In the genomic region with DNA sequence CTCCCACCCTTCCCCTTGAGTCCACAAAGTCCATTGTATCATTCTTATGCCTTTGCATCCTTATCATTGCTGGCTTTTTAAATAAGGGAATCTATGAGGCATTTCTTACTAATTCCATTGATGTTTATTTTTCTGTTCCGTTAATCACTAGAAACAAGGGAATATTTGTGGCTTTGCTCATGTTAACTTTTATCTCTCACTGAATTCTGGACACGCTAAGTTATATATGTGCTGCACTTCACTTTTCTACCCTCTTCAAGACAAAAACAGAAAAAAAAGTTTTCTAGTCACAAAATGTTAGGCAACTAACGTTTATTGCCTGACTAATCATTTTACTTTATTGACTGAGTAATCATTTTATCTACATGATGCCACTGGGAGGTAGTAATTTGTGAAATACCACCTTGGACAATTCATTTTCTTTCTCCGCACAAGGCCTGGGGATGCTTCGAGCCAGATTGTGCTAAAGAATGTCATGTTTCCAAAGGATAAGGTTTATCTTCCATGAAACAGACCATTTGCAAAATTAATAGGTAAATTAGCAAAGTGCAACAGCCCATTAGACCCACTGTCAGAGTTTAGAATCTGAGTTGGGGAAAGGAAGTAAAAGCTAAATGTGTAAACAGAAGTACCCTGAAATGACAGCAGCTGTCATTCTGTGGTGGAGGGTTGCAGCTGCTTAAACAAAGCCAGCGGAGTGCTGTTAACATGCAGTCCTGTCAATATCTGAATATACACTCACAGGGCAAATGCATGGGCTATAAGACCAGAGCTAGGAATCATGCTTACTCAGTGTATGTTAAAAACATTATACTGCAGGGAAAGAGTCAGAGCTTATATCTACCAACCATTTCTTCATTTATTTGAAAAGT, we compare ENCODE assay signal across 22 cellular contexts.
DNase-seq lines count a peak whose midpoint lies in the region; ATAC-seq lines count a peak whose summit lies in the region.
"Had no signal": no experiment of that assay in that cellular context is flagged by ENCODE, and none has a peak within 500 bp of the region (broad histone marks: within the 10 kb centered on the region; RNA-seq: fewer than 3 reads in every experiment).

No MANE protein-coding gene starts in this region.

- H2BK5ac ChIP-seq in mesenchymal stem cell (ENCODE audit: low read depth, low read length, poor library complexity, severe bottlenecking), result no peak overlapping the region

- H2BK120ac ChIP-seq in mesenchymal stem cell (ENCODE audit: low read depth, low read length), result no peak overlapping the region

- no peak overlapping the region for H2AFZ ChIP-seq in mesenchymal stem cell (ENCODE audit: low read depth, low read length)

- no peak overlapping the region for H4K8ac ChIP-seq in mesenchymal stem cell (ENCODE audit: low read length)

- H3K36me3 ChIP-seq in mesenchymal stem cell (ENCODE audit: control insufficient read depth in 1 of 2, insufficient read depth in 2 of 2, low read depth in 1 of 2, low read length in 2 of 2), result no peaks in the 10 kb centered on the region
- H3K36me3 ChIP-seq: uterus had no signal

- peak; percentile 3 for DNase-seq in EL
- DNase-seq in NCI-H1694 (lab: John Stamatoyannopoulos, UW), result peak; percentile 8
- DNase-seq in NCI-H748 treated with DMSO at 0.1 percent for 48 hours (lab: John Stamatoyannopoulos, UW), result peak; percentile 84
- DNase-seq in mesenchymal stem cell, result peak; percentile 30
- DNase-seq in DMS79 (lab: John Stamatoyannopoulos, UW), result no peak
- DNase-seq in HCEC 1CT, result no peak
- DNase-seq in stimulated activated naive CD8-positive, alpha-beta T cell treated with anti-CD3 and anti-CD28 coated beads, Interleukin-15, amount 100 ng/mL, for 72 hours, result no peak
- DNase-seq: activated CD4-positive, alpha-beta T cell treated with anti-CD3 and anti-CD28 coated beads, Interleukin-2, amount 50 U/mL, for 48 hours; activated naive CD4-positive, alpha-beta T cell treated with Interleukin-2 at 50 U/mL for 16 hours; Caco-2; endodermal cell; hypothalamus; kidney; NCI-H2227 treated with DMSO at 0.1 percent for 48 hours; posterior cingulate gyrus; stimulated activated CD4-positive, alpha-beta T cell treated with anti-CD3 and anti-CD28 coated beads, Interleukin-4, amount 100 ng/mL, for 24 hours; T-cell; uterus had no signal

- H3K27ac ChIP-seq in mesenchymal stem cell (ENCODE audit: low read length, poor library complexity, severe bottlenecking), result peak overlapping the region; percentile 62
- H3K27ac ChIP-seq: uterus had no signal

- no peak overlapping the region for H3K4me2 ChIP-seq in mesenchymal stem cell (ENCODE audit: low read length, poor library complexity, severe bottlenecking)
- H3K4me2 ChIP-seq: smooth muscle cell had no signal

- H3K79me1 ChIP-seq in mesenchymal stem cell (replicated peaks; ENCODE audit: low read length, poor library complexity, severe bottlenecking), result no peaks in the 10 kb centered on the region

- peaks cover 9 to 42% of the 10 kb centered on the region in 2 donors for H3K9me3 Mint-ChIP-seq in stimulated activated naive CD8-positive, alpha-beta T cell treated with anti-CD3 and anti-CD28 coated beads, Interleukin-15, amount 100 ng/mL, for 72 hours
- H3K9me3 Mint-ChIP-seq: endodermal cell had no signal

- H3K4ac ChIP-seq in mesenchymal stem cell (ENCODE audit: low read depth in 1 of 2, low read length in 2 of 2), result no peak overlapping the region

- no peak overlapping the region for H2AK5ac ChIP-seq in mesenchymal stem cell (ENCODE audit: low read length, severe bottlenecking)

- no peak overlapping the region for H3K27ac Mint-ChIP-seq in stimulated activated naive CD8-positive, alpha-beta T cell treated with anti-CD3 and anti-CD28 coated beads, Interleukin-15, amount 100 ng/mL, for 72 hours
- H3K27ac Mint-ChIP-seq: endodermal cell; memory B cell; natural killer cell treated with Interleukin-12 subunit alpha and Interleukin-12 subunit beta and Interleukin-15 and Interleukin-18, amount 100 ng/mL, for 72 hours; T-cell had no signal

- WGBS in mesenchymal stem cell, result 68% methylated on average over 3 of the region's 6 CpGs

- H3K4me1 ChIP-seq in mesenchymal stem cell (ENCODE audit: control insufficient read depth, insufficient read depth, low read depth, low read length), result no peaks in the 10 kb centered on the region
- H3K4me1 ChIP-seq: Caco-2, uterus had no signal

- no peak overlapping the region for H3K4me3 ChIP-seq in mesenchymal stem cell (ENCODE audit: insufficient read depth in 1 of 2, low read depth in 1 of 2, low read length in 2 of 2)
- H3K4me3 ChIP-seq: smooth muscle cell, uterus had no signal

- ATAC-seq in stimulated activated naive CD8-positive, alpha-beta T cell treated with anti-CD3 and anti-CD28 coated beads, Interleukin-15, amount 100 ng/mL, for 72 hours, result no peak
- ATAC-seq: natural killer cell treated with Interleukin-12 subunit alpha and Interleukin-12 subunit beta and Interleukin-15 and Interleukin-18, amount 100 ng/mL, for 72 hours; Right ventricle myocardium inferior; T-cell had no signal

- H3K4me1 Mint-ChIP-seq in stimulated activated naive CD8-positive, alpha-beta T cell treated with anti-CD3 and anti-CD28 coated beads, Interleukin-15, amount 100 ng/mL, for 72 hours, result no peaks in the 10 kb centered on the region
- H3K4me1 Mint-ChIP-seq: memory B cell, T-cell had no signal

- H3K18ac ChIP-seq in mesenchymal stem cell (ENCODE audit: low read depth in 1 of 2, low read length in 2 of 2), result no peak overlapping the region

- H3K9me3 ChIP-seq in mesenchymal stem cell (ENCODE audit: control insufficient read depth, low read length), result peaks cover 33% of the 10 kb centered on the region
- H3K9me3 ChIP-seq: Caco-2, uterus had no signal

- no peak overlapping the region for H3K14ac ChIP-seq in mesenchymal stem cell (ENCODE audit: low read length in 2 of 2)

- H4K91ac ChIP-seq in mesenchymal stem cell (ENCODE audit: low read length), result no peak overlapping the region

- H3K27me3 Mint-ChIP-seq in stimulated activated naive CD8-positive, alpha-beta T cell treated with anti-CD3 and anti-CD28 coated beads, Interleukin-15, amount 100 ng/mL, for 72 hours, result no peaks in the 10 kb centered on the region
- H3K27me3 Mint-ChIP-seq: memory B cell; natural killer cell treated with Interleukin-12 subunit alpha and Interleukin-12 subunit beta and Interleukin-15 and Interleukin-18, amount 100 ng/mL, for 72 hours; T-cell had no signal

- no peak overlapping the region for H2BK15ac ChIP-seq in mesenchymal stem cell (ENCODE audit: low read depth, poor library complexity, severe bottlenecking)

- H2BK12ac ChIP-seq in mesenchymal stem cell (ENCODE audit: low read length in 2 of 2), result no peak overlapping the region

- no peak overlapping the region for H3K23ac ChIP-seq in mesenchymal stem cell (ENCODE audit: low read length in 2 of 2)

- no peaks in the 10 kb centered on the region for H3K27me3 ChIP-seq in mesenchymal stem cell (ENCODE audit: control insufficient read depth in 1 of 2, insufficient read depth in 1 of 2, low read length in 2 of 2)
- H3K27me3 ChIP-seq: uterus had no signal

- no peak overlapping the region for H3K9ac ChIP-seq in mesenchymal stem cell (ENCODE audit: low read length)

- no peak overlapping the region for H3K4me3 Mint-ChIP-seq in stimulated activated naive CD8-positive, alpha-beta T cell treated with anti-CD3 and anti-CD28 coated beads, Interleukin-15, amount 100 ng/mL, for 72 hours
- H3K4me3 Mint-ChIP-seq: endodermal cell; memory B cell; natural killer cell treated with Interleukin-12 subunit alpha and Interleukin-12 subunit beta and Interleukin-15 and Interleukin-18, amount 100 ng/mL, for 72 hours; T-cell had no signal

Comparison
In these comparisons a context has a peak if more than half of its experiments do, and no peak if none do; other contexts are left out.
1. DNase-seq: peak in EL (single experiment), NCI-H1694 (single experiment), NCI-H748 treated with DMSO at 0.1 percent for 48 hours (single experiment) and mesenchymal stem cell (single experiment); none in DMS79 (single experiment), HCEC 1CT (single experiment) and stimulated activated naive CD8-positive, alpha-beta T cell treated with anti-CD3 and anti-CD28 coated beads, Interleukin-15, amount 100 ng/mL, for 72 hours (0 of 2).